In the genomic region with DNA sequence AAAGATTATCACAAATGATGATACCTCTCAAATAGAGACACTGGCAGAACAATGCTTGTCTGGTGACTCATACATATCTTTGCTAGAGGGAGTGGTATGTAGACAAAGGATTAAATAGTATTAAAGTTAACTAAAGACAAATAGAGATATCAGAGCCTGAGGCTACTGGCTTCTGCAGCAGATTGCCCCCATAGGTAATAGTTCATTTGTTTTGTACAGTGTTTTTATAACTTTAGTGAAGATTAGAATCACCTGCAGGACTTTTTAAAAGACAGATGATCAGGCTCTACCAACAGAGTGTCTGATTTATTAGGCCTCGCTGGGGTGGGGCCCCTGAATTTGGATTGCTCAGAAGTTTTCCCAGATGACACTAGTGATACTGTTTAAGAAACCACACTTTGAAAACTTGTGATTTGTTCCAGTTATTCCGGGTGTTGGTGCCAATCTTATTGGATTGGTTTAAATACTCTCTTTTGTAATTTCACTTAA, we compare ENCODE assay signal across 14 cellular contexts.
DNase-seq lines count a peak whose midpoint lies in the region; ATAC-seq and TF ChIP-seq lines count a peak whose summit lies in the region.
"Had no signal": no experiment of that assay in that cellular context is flagged by ENCODE, and none has a peak within 500 bp of the region (broad histone marks: within the 10 kb centered on the region; RNA-seq: fewer than 3 reads in every experiment).

No MANE protein-coding gene starts in this region.

- H2BK15ac ChIP-seq in H9 (ENCODE audit: low read depth, low read length) = no peak overlapping the region

- no peak overlapping the region for H2BK120ac ChIP-seq in H9 (ENCODE audit: low read depth, low read length, poor library complexity, severe bottlenecking)

- H3K79me2 ChIP-seq in H9 (ENCODE audit: insufficient read depth, low read length) = no peaks in the 10 kb centered on the region

- H4K91ac ChIP-seq in H9 (ENCODE audit: insufficient read length, low read depth, low read length) = no peak overlapping the region

- H4K20me1 ChIP-seq in H9 (ENCODE audit: control insufficient read depth, insufficient read depth, insufficient read length) = no peaks in the 10 kb centered on the region

- peaks cover 28% of the 10 kb centered on the region for H3K4me1 ChIP-seq in HAP-1
- H3K4me1 ChIP-seq in skeletal muscle satellite cell (ENCODE audit: control insufficient read depth, insufficient read depth, low read length) = peaks cover 46% of the 10 kb centered on the region
- H3K4me1 ChIP-seq in H9 (ENCODE audit: insufficient read depth, low read length) = no peaks in the 10 kb centered on the region

- intact Hi-C loops in head of caudate nucleus (cut with DNase I) = no loop called here

- H3K9me3 ChIP-seq in HAP-1 = no peaks in the 10 kb centered on the region
- H3K9me3 ChIP-seq in skeletal muscle satellite cell (replicated peaks; ENCODE audit: low read length) = no peaks in the 10 kb centered on the region
- no peaks in the 10 kb centered on the region for H3K9me3 ChIP-seq in H9 (ENCODE audit: control insufficient read depth, low read depth, low read length)

- H2BK20ac ChIP-seq in H9 (ENCODE audit: low read depth, low read length, poor library complexity, severe bottlenecking) = no peak overlapping the region

- H3K4ac ChIP-seq in H9 (ENCODE audit: low read depth, low read length) = no peak overlapping the region

- no peak overlapping the region for H3K14ac ChIP-seq in H9 (ENCODE audit: insufficient read depth, low read length)

- no peak overlapping the region for H3T11ph ChIP-seq in H9 (ENCODE audit: low read length)

- POLR2A ChIA-PET in RWPE1 (lab: Yijun Ruan, JAX; ENCODE audit: low non-redundant PET) = no interaction called here

- H3K4me2 ChIP-seq in skeletal muscle satellite cell (ENCODE audit: low read length) (peak overlapping the region; percentile 40), H9 (ENCODE audit: insufficient read depth, insufficient read length, low read length) (no peak overlapping the region)

- H3K9me3 Mint-ChIP-seq in H9 = no peaks in the 10 kb centered on the region

- H3K36me3 Mint-ChIP-seq in H9 (ENCODE audit: insufficient read depth in 1 of 3, low read depth in 3 of 3) = no peaks in the 10 kb centered on the region

- no peak overlapping the region for H2BK5ac ChIP-seq in H9 (ENCODE audit: insufficient read length, low read length)

- no peaks in the 10 kb centered on the region for H3K27me3 Mint-ChIP-seq in H9 (ENCODE audit: low read depth)
- H3K27me3 Mint-ChIP-seq: activated CD4-positive, alpha-beta memory T cell treated with anti-CD3 and anti-CD28 coated beads, Interleukin-2, amount 10 ng/mL, durations not matched to agents 7 days and 5 days had no signal

- H3K27ac Mint-ChIP-seq in H9 = no peak overlapping the region; a peak in 1 of 7 replicates
- H3K27ac Mint-ChIP-seq: activated CD4-positive, alpha-beta memory T cell treated with anti-CD3 and anti-CD28 coated beads, Interleukin-2, amount 10 ng/mL, durations not matched to agents 7 days and 5 days had no signal

- no peaks in the 10 kb centered on the region for H3K23me2 ChIP-seq in H9 (ENCODE audit: insufficient read length, low read depth, low read length, poor library complexity, severe bottlenecking)

- no peaks in the 10 kb centered on the region for H3K79me1 ChIP-seq in H9 (ENCODE audit: insufficient read depth, low read depth, low read length, poor library complexity, severe bottlenecking)

- no peak overlapping the region for H3K4me3 Mint-ChIP-seq in H9
- H3K4me3 Mint-ChIP-seq: activated CD4-positive, alpha-beta memory T cell treated with anti-CD3 and anti-CD28 coated beads, Interleukin-2, amount 10 ng/mL, durations not matched to agents 7 days and 5 days had no signal

- no peak overlapping the region for H2AFZ ChIP-seq in H9 (ENCODE audit: low read length)

- DNase-seq in HAP-1 (ENCODE audit: low spot score in 2 of 2) = peak; percentile 19 to 84
- peak; percentile 65 for DNase-seq in RWPE1 (ENCODE audit: low spot score)
- peak; percentile 48 for DNase-seq in fibroblast of pulmonary artery (ENCODE audit: low read depth)
- DNase-seq in H9 = no peak
- no peak for DNase-seq in head of caudate nucleus
- DNase-seq in NCI-H1092 (lab: John Stamatoyannopoulos, UW) = no peak
- no peak for DNase-seq in left lobe of liver (ENCODE audit: low spot score)
- DNase-seq: activated CD4-positive, alpha-beta memory T cell treated with anti-CD3 and anti-CD28 coated beads, Interleukin-2, amount 10 ng/mL, durations not matched to agents 7 days and 5 days; activated naive CD4-positive, alpha-beta T cell treated with Interleukin-2 at 50 U/mL for 16 hours; DND-41; midbrain; NCI-H1694 treated with DMSO at 0.1 percent for 48 hours; substantia nigra had no signal

- H3K23ac ChIP-seq in H9 (ENCODE audit: insufficient read length, low read depth, low read length) = no peak overlapping the region

- no peak for ATAC-seq in left lobe of liver

- H3K56ac ChIP-seq in H9 (ENCODE audit: insufficient read length, low read depth, low read length) = no peak overlapping the region

- H3K36me3 ChIP-seq in HAP-1 (replicated peaks) (no peaks in the 10 kb centered on the region), skeletal muscle satellite cell (ENCODE audit: insufficient read depth, low read length) (no peaks in the 10 kb centered on the region)

- no peak overlapping the region for H3K18ac ChIP-seq in H9 (ENCODE audit: insufficient read length, low read depth, low read length)

- H3K9ac ChIP-seq in skeletal muscle satellite cell (ENCODE audit: low read depth, low read length) (no peak overlapping the region), H9 (ENCODE audit: extremely low read depth, insufficient read length, low read length) (no peak overlapping the region)

- CTCF ChIA-PET in RWPE1 (lab: Yijun Ruan, JAX) = no interaction called here

- in situ Hi-C loops in HAP-1 (cut with MboI; ENCODE audit: low sequenced_read_pairs) = no loop called here

- H3K27ac ChIP-seq in RWPE1 (no peak overlapping the region), H9 (ENCODE audit: insufficient read length, low read depth, low read length) (no peak overlapping the region)

- H4K5ac ChIP-seq in H9 (ENCODE audit: insufficient read length, low read depth, low read length) = no peak overlapping the region

- H3K27me3 ChIP-seq in HAP-1 (ENCODE audit: low read depth) (no peaks in the 10 kb centered on the region; the same call in 1 of the 2 replicates), skeletal muscle satellite cell (ENCODE audit: control insufficient read depth, insufficient read depth, low read length) (no peaks in the 10 kb centered on the region), H9 (ENCODE audit: insufficient read depth, low read length) (no peaks in the 10 kb centered on the region)

- TF ChIP-seq CTCF in RWPE1 (conservative IDR thresholded peaks at IDR 0.05; ENCODE audit: low read depth) (no peak), fibroblast of pulmonary artery (IDR thresholded peaks at IDR 0.05; ENCODE audit: low read length, missing control alignments) (no peak), H9 (conservative IDR thresholded peaks at IDR 0.05) (no peak)

- peaks cover 17 to 19% of the 10 kb centered on the region in 2 experiments for H3K4me1 Mint-ChIP-seq in H9
- H3K4me1 Mint-ChIP-seq: activated CD4-positive, alpha-beta memory T cell treated with anti-CD3 and anti-CD28 coated beads, Interleukin-2, amount 10 ng/mL, durations not matched to agents 7 days and 5 days had no signal

- no CpG with 5 or more reads among the region's 2 CpGs for WGBS in H9 (ENCODE audit: extremely low coverage, insufficient read length, low lambda C conversion rate)

- H4K8ac ChIP-seq in H9 (replicated peaks; ENCODE audit: insufficient read length, low read depth, low read length) = no peak overlapping the region

- no peak overlapping the region for H2AK5ac ChIP-seq in H9 (ENCODE audit: insufficient read length, low read length)

- no peak overlapping the region for H3K4me3 ChIP-seq in HAP-1
- H3K4me3 ChIP-seq in fibroblast of pulmonary artery (replicated peaks; ENCODE audit: low read depth, low read length) = no peak overlapping the region
- no peak overlapping the region for H3K4me3 ChIP-seq in skeletal muscle satellite cell (ENCODE audit: low read length)

- no peak overlapping the region for H2BK12ac ChIP-seq in H9 (ENCODE audit: insufficient read length, low read depth, low read length)

Comparison
In these comparisons a context has a peak if more than half of its experiments do, and no peak if none do; other contexts are left out.
1. DNase-seq: peak in HAP-1 (2 of 2), RWPE1 (single experiment) and fibroblast of pulmonary artery (single experiment); none in H9 (single experiment), head of caudate nucleus (0 of 42), NCI-H1092 (single experiment) and left lobe of liver (single experiment).